In the genomic region with DNA sequence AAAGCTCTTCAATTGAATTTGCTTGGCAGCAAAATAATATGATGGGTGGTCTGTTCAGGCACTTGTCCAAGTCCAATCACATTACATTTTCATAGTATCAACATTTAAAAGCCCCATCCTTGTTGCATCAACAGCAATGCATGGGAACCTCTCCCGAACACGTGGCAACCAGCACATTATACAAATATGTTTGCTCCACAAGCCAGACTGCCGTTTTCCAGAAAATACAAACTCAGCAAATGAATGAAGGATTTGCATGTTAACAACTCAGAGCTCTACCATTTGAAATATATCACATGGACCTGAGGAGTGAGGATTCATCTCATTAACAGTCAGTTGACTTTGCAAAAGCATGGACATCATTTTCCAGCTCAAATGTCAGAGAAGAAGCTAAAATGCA, we compare ENCODE assay signal across 30 cellular contexts.
"Had no signal": no experiment of that assay in that cellular context is flagged by ENCODE, and none has a peak within 500 bp of the region (broad histone marks: within the 10 kb centered on the region; RNA-seq: fewer than 3 reads in every experiment).

No MANE protein-coding gene starts in this region.

- H3K36me3 ChIP-seq: left lung, lower lobe of right lung, pancreas, prostate gland, sigmoid colon, spleen, suprapubic skin, thoracic aorta, tibial artery, upper lobe of right lung had no signal

- H3K27me3 ChIP-seq: left lung, pancreas, sigmoid colon, spleen, suprapubic skin, tibial artery, upper lobe of right lung had no signal

- H3K9me3 Mint-ChIP-seq: immature natural killer cell; naive thymus-derived CD8-positive, alpha-beta T cell; nephron; neural crest cell; stimulated activated effector memory CD8-positive, alpha-beta T cell treated with anti-CD3 and anti-CD28 coated beads, Interleukin-12 subunit alpha, Interleukin-12 subunit beta, amount 100 ng/mL, for 72 hours; stimulated activated naive CD8-positive, alpha-beta T cell treated with anti-CD3 and anti-CD28 coated beads, Interleukin-15, Interleukin-2, amounts not matched to agents 100 ng/mL and 50 ng/mL, for 24 hours had no signal

- DNase-seq: immature natural killer cell; kidney; left colon; left lung; lower lobe of right lung; mammary epithelial cell; mesenchymal stem cell; naive thymus-derived CD8-positive, alpha-beta T cell; nucleus accumbens; pancreas; posterior cingulate gyrus; retina; right cardiac atrium; sigmoid colon; small intestine; spleen; stimulated activated CD4-positive, alpha-beta T cell treated with anti-CD3 and anti-CD28 coated beads, Interleukin-4, amount 100 ng/mL, for 24 hours; stimulated activated naive CD4-positive, alpha-beta T cell; tibial artery; trophoblast cell; upper lobe of right lung had no signal

- H3K4me1 ChIP-seq: left lung, lower lobe of right lung, pancreas, prostate gland, sigmoid colon, spleen, suprapubic skin, tibial artery, upper lobe of right lung had no signal

- H3K9me3 ChIP-seq: left lung, lower lobe of right lung, pancreas, prostate gland, sigmoid colon, spleen, suprapubic skin, thoracic aorta, tibial artery, upper lobe of right lung had no signal

- ATAC-seq: left colon; left lung; lower lobe of right lung; naive thymus-derived CD8-positive, alpha-beta T cell; pancreas; right cardiac atrium; stimulated activated effector memory CD8-positive, alpha-beta T cell treated with anti-CD3 and anti-CD28 coated beads, Interleukin-12 subunit alpha, Interleukin-12 subunit beta, amount 100 ng/mL, for 72 hours; upper lobe of right lung had no signal

- H3K27ac ChIP-seq: left lung, lower lobe of right lung, pancreas, prostate gland, sigmoid colon, spleen, suprapubic skin, thoracic aorta, tibial artery, upper lobe of right lung had no signal

- FAIRE-seq: islet of Langerhans, kidney, pancreas, small intestine, urothelium cell line had no signal

- H3K4me3 Mint-ChIP-seq: immature natural killer cell; naive thymus-derived CD8-positive, alpha-beta T cell; nephron; neural crest cell; stimulated activated effector memory CD8-positive, alpha-beta T cell treated with anti-CD3 and anti-CD28 coated beads, Interleukin-12 subunit alpha, Interleukin-12 subunit beta, amount 100 ng/mL, for 72 hours; stimulated activated naive CD8-positive, alpha-beta T cell treated with anti-CD3 and anti-CD28 coated beads, Interleukin-15, Interleukin-2, amounts not matched to agents 100 ng/mL and 50 ng/mL, for 24 hours had no signal

- H3K4me1 Mint-ChIP-seq: immature natural killer cell; naive thymus-derived CD8-positive, alpha-beta T cell; neural crest cell; stimulated activated effector memory CD8-positive, alpha-beta T cell treated with anti-CD3 and anti-CD28 coated beads, Interleukin-12 subunit alpha, Interleukin-12 subunit beta, amount 100 ng/mL, for 72 hours had no signal

- H3K4me3 ChIP-seq: left lung, lower lobe of right lung, pancreas, prostate gland, sigmoid colon, spleen, suprapubic skin, thoracic aorta, tibial artery, upper lobe of right lung had no signal

- H3K36me3 Mint-ChIP-seq: immature natural killer cell; naive thymus-derived CD8-positive, alpha-beta T cell; stimulated activated effector memory CD8-positive, alpha-beta T cell treated with anti-CD3 and anti-CD28 coated beads, Interleukin-12 subunit alpha, Interleukin-12 subunit beta, amount 100 ng/mL, for 72 hours had no signal
